Comparison of ENCODE assay signal across 1 cellular context in genomic region chr17:48995871-48996695, GRCh38.
A peak's percentile ranks its signal among the peaks of the same experiment; 100 is the strongest.
TF ChIP-seq lines count a peak whose summit lies in the region.

No MANE protein-coding gene starts in this region.

TF ChIP-seq in endothelial cell of umbilical vein, 7 proteins besides CTCF, POLR2A, EP300 and RAD21:
- peak; percentile 27 for TF ChIP-seq POLR2AphosphoS5 (IDR thresholded peaks at IDR 0.05; ENCODE audit: insufficient read depth, low read depth, low read length)
- TF ChIP-seq JUN (IDR thresholded peaks at IDR 0.05; ENCODE audit: borderline replicate concordance, insufficient read depth, insufficient read length, low read depth): no peak
